ENCODE assay signal across 8 cellular contexts in genomic region chr5:177362871-177363507, GRCh38. TPM values are rescaled to one million over a fixed set of nuclear protein-coding genes. Genes with fewer than 3 reads are reported as not detected.
DNase-seq lines count a peak whose midpoint lies in the region; ATAC-seq and TF ChIP-seq lines count a peak whose summit lies in the region.

No MANE protein-coding gene starts in this region.

- no peak overlapping the region for H3K27ac ChIP-seq in subcutaneous abdominal adipose tissue (ENCODE audit: low read depth, low read length)

- TF ChIP-seq CTCF in natural killer cell (IDR thresholded peaks at IDR 0.05) = no peak

- CTCF ChIA-PET in HEK293T (lab: Yijun Ruan, JAX) = no interaction called here

- no peaks in the 10 kb centered on the region for H3K36me3 Mint-ChIP-seq in natural killer cell

- H3K4me3 Mint-ChIP-seq in natural killer cell = peak overlapping the region; percentile 68

- H3K27me3 ChIP-seq in subcutaneous abdominal adipose tissue (ENCODE audit: control insufficient read depth in 5 of 5, insufficient read depth in 4 of 5, low read length in 5 of 5) = peaks cover 0 to 12% (median 8%) of the 10 kb centered on the region in 5 donors

- peak overlapping the region; percentile 46 to 66 (median 51) for H3K4me3 ChIP-seq in subcutaneous abdominal adipose tissue (ENCODE audit: low read depth in 1 of 5, low read length in 5 of 5)

- H3K9me3 Mint-ChIP-seq in natural killer cell = no peaks in the 10 kb centered on the region

- H3K27ac Mint-ChIP-seq in natural killer cell = peak overlapping the region; percentile 29 to 85

- H3K4me1 ChIP-seq in subcutaneous abdominal adipose tissue (ENCODE audit: control insufficient read depth in 5 of 5, insufficient read depth in 5 of 5, low read length in 5 of 5) = peaks cover 0 to 58% (median 37%) of the 10 kb centered on the region in 5 donors

- no peaks in the 10 kb centered on the region for H3K27me3 Mint-ChIP-seq in natural killer cell (ENCODE audit: low read depth in 2 of 2)

- POLR2A ChIA-PET in HEK293T (lab: Yijun Ruan, JAX) = interaction anchor here (2.2 kb wide), 1 partner anchor 11 kb away, joined by 14 read pairs; the partner anchor contains the start of gene LMAN2

- no peaks in the 10 kb centered on the region for H3K9me3 ChIP-seq in subcutaneous abdominal adipose tissue (ENCODE audit: control insufficient read depth in 5 of 5, low read length in 5 of 5)

- peak; percentile 84 for DNase-seq in D341Med (ENCODE audit: low spot score)
- DNase-seq in HEK293T (ENCODE audit: extremely low spot score) = peak; percentile 86
- peak; percentile 49 for DNase-seq in NCI-H510A treated with DMSO at 0.1 percent for 48 hours (lab: John Stamatoyannopoulos, UW)
- DNase-seq in activated T-cell treated with anti-CD3 and anti-CD28 coated beads for 1 hour (ENCODE audit: low read depth) = peak; percentile 59
- DNase-seq in erythroblast (lab: John Stamatoyannopoulos, UW) = peak; percentile 69 to 77
- peak; percentile 47 for DNase-seq in natural killer cell

- ATAC-seq in natural killer cell (peak; percentile 77 to 89 (median 86)), GM21515 (IDR thresholded peaks at IDR 0.05; ENCODE audit: unreplicated experiment) (no peak)

- peaks cover 0 to 3% (median 0%) of the 10 kb centered on the region in 5 donors for H3K36me3 ChIP-seq in subcutaneous abdominal adipose tissue (ENCODE audit: control insufficient read depth in 5 of 5, insufficient read depth in 5 of 5, low read length in 5 of 5)

- peaks cover 27 to 59% of the 10 kb centered on the region in 2 donors for H3K4me1 Mint-ChIP-seq in natural killer cell

- peak overlapping the region in 3 of 5 donors; percentile 42 to 60 (median 56) for H3K9ac ChIP-seq in subcutaneous abdominal adipose tissue (ENCODE audit: low read length in 5 of 5)

- TF ChIP-seq POLR2A in erythroblast (IDR thresholded peaks at IDR 0.05; ENCODE audit: low read length) = no peak

- intact Hi-C loops in natural killer cell (cut with micrococcal nuclease) = loop anchor here (5.0 kb wide), 1 partner anchor 36 kb away; no protein-coding TSS in a partner anchor

TF ChIP-seq in HEK293T, 16 proteins besides CTCF, POLR2A, EP300 and RAD21:
- TF ChIP-seq TARDBP (IDR thresholded peaks at IDR 0.05) (no peak), LEF1 (IDR thresholded peaks at IDR 0.05; ENCODE audit: borderline replicate concordance) (no peak), PKNOX1 (IDR thresholded peaks at IDR 0.05) (no peak), CTBP1 (IDR thresholded peaks at IDR 0.05; ENCODE audit: borderline replicate concordance) (no peak), ARNT (IDR thresholded peaks at IDR 0.05) (no peak), FOXK2 (IDR thresholded peaks at IDR 0.05) (no peak), SUZ12 (IDR thresholded peaks at IDR 0.05) (no peak), NFRKB (IDR thresholded peaks at IDR 0.05) (no peak), ELF4 (IDR thresholded peaks at IDR 0.05) (no peak), ZNF384 (IDR thresholded peaks at IDR 0.05) (no peak), L3MBTL2 (conservative IDR thresholded peaks at IDR 0.05) (no peak; the same call in 1 of the 2 replicates), FOXM1 (IDR thresholded peaks at IDR 0.05; ENCODE audit: borderline replicate concordance) (no peak), HDGF (IDR thresholded peaks at IDR 0.05; ENCODE audit: borderline replicate concordance) (no peak), FOXA1 (IDR thresholded peaks at IDR 0.05) (no peak), SP1 (IDR thresholded peaks at IDR 0.05) (no peak), BHLHE40 (IDR thresholded peaks at IDR 0.05; ENCODE audit: borderline replicate concordance) (no peak)

RNA-seq across cellular contexts. Expression of gene RGS14, which starts 5.3 kb away (rescaled TPM):
- 10 to 100 TPM; 57.3 to 87.0 (median 66.1) TPM for total RNA-seq in natural killer cell

RNA-seq across cellular contexts. Expression of gene LMAN2, which starts 11.5 kb away (rescaled TPM):
- total RNA-seq in natural killer cell = 100 to 1,000 TPM; 112 to 124 (median 114) TPM

RNA-seq across cellular contexts. Expression of gene SLC34A1, which starts 21.2 kb away (rescaled TPM):
- total RNA-seq in natural killer cell = under 1 TPM; 0.50 to 0.66 (median 0.63) TPM

RNA-seq across cellular contexts. Expression of gene PFN3, which starts 37.5 kb away (rescaled TPM):
- not detected for total RNA-seq in natural killer cell

RNA-seq across cellular contexts. Expression of gene F12, which starts 46.4 kb away (rescaled TPM):
- 1 to 10 TPM in 1 of 3 donors, under 1 TPM in 2; 0.66 to 1.7 (median 0.93) TPM for total RNA-seq in natural killer cell
